25 cellular contexts compared by ENCODE assay signal in the genomic region with DNA sequence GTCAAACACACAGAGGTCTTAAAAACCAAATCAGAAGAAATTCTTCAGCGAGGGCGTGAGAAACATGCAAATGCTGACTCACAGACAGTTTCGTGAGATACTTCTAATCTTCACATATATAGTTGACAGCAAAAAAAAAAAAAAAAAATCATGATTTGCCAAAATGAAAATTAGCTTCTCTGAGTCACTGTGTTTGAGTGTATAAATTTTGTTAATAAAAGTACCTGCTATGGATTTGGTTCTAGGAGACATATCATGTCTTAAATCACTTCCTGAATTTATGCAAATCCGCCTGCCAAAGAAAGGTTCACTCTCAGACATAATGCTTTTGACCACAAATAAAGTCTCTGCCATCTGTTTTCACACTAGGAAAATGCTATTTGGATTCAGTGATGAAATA.
DNase-seq lines count a peak whose midpoint lies in the region; ATAC-seq and TF ChIP-seq lines count a peak whose summit lies in the region.
"Had no signal": no experiment of that assay in that cellular context is flagged by ENCODE, and none has a peak within 500 bp of the region (broad histone marks: within the 10 kb centered on the region; RNA-seq: fewer than 3 reads in every experiment).

No MANE protein-coding gene starts in this region.

- H3K9me2 ChIP-seq in DOHH2 (replicated peaks; ENCODE audit: control insufficient read depth, low read length), result no peaks in the 10 kb centered on the region
- no peaks in the 10 kb centered on the region for H3K9me2 ChIP-seq in hepatocyte (replicated peaks; ENCODE audit: insufficient read depth)

- no peak overlapping the region for H3K18ac ChIP-seq in mesendoderm (ENCODE audit: low read length)

- peaks cover 14% of the 10 kb centered on the region for H3K79me2 ChIP-seq in DOHH2 (ENCODE audit: control insufficient read depth, low read length)
- H3K79me2 ChIP-seq in OCI-LY3 (ENCODE audit: low read length), result peaks cover 10% of the 10 kb centered on the region; the same call in 1 of the 2 replicates
- no peaks in the 10 kb centered on the region for H3K79me2 ChIP-seq in mesendoderm (ENCODE audit: control insufficient read depth, insufficient read depth, low read length)
- H3K79me2 ChIP-seq in hepatocyte, result no peaks in the 10 kb centered on the region
- H3K79me2 ChIP-seq: parathyroid adenoma had no signal

- no peak for DNase-seq in mesendoderm
- DNase-seq in activated T-cell treated with anti-CD3 and anti-CD28 coated beads, Interleukin-2, amount 50 U/mL, for 4 hours, result no peak
- no peak for DNase-seq in hepatocyte (ENCODE audit: low spot score)
- DNase-seq: activated CD4-positive, alpha-beta T cell treated with anti-CD3 and anti-CD28 coated beads, Interleukin-2, amount 10 ng/mL, durations not matched to agents 7 days and 5 days; activated effector memory CD4-positive, alpha-beta T cell treated with anti-CD3 and anti-CD28 coated beads, Interleukin-2, amount 50 U/mL, for 16 hours; C1 segment of cervical spinal cord; colonic mucosa; GDM1; H9; head of caudate nucleus; left colon; midbrain; NCI-H1417; NCI-H82; PC-3; SHP77; stimulated activated naive B cell treated with anti-CD40 and anti-IgM and Interleukin-4, amounts not matched to agents 10 μg/mL and 1 μg/mL and 100 μg/mL, for 72 hours; T-cell had no signal

- no peak overlapping the region for H3K4ac ChIP-seq in mesendoderm (ENCODE audit: low read depth, low read length)

- no peak overlapping the region for H3K23ac ChIP-seq in mesendoderm (ENCODE audit: low read length)

- peaks cover 35% of the 10 kb centered on the region for H3K4me1 Mint-ChIP-seq in activated T-cell treated with anti-CD3 and anti-CD28 coated beads, Interleukin-2, amount 50 U/mL, for 4 hours (ENCODE audit: low read depth)
- H3K4me1 Mint-ChIP-seq: nephron had no signal

- ATAC-seq in GM18858 (IDR thresholded peaks at IDR 0.05; ENCODE audit: unreplicated experiment) (peak; percentile 16), HG03060 (IDR thresholded peaks at IDR 0.05; ENCODE audit: low read depth, unreplicated experiment) (peak; percentile 23), HG03139 (IDR thresholded peaks at IDR 0.05; ENCODE audit: unreplicated experiment) (no peak)
- ATAC-seq in activated T-cell treated with anti-CD3 and anti-CD28 coated beads, Interleukin-2, amount 50 U/mL, for 4 hours, result no peak
- ATAC-seq: left colon; PC-3; stimulated activated naive B cell treated with anti-CD40 and anti-IgM and Interleukin-4, amounts not matched to agents 10 μg/mL and 1 μg/mL and 100 μg/mL, for 72 hours; T-cell had no signal

- no peaks in the 10 kb centered on the region for H3K36me3 Mint-ChIP-seq in activated T-cell treated with anti-CD3 and anti-CD28 coated beads, Interleukin-2, amount 50 U/mL, for 4 hours (ENCODE audit: insufficient read depth)
- H3K36me3 Mint-ChIP-seq: T-cell had no signal

- no peak overlapping the region for H2AFZ ChIP-seq in OCI-LY3 (ENCODE audit: low read depth, low read length)
- no peak overlapping the region for H2AFZ ChIP-seq in hepatocyte
- H2AFZ ChIP-seq: parathyroid adenoma had no signal

- H3K36me3 ChIP-seq in DOHH2 (ENCODE audit: control insufficient read depth, low read length), result peaks cover 5% of the 10 kb centered on the region; the same call in 1 of the 2 replicates
- H3K36me3 ChIP-seq in OCI-LY3 (replicated peaks; ENCODE audit: low read depth, low read length), result peaks cover 4% of the 10 kb centered on the region
- no peaks in the 10 kb centered on the region for H3K36me3 ChIP-seq in mesendoderm (ENCODE audit: control insufficient read depth, insufficient read depth, low read length)
- no peaks in the 10 kb centered on the region for H3K36me3 ChIP-seq in hepatocyte (replicated peaks; ENCODE audit: insufficient read depth, low read depth)
- H3K36me3 ChIP-seq: colonic mucosa had no signal

- H3K4me3 Mint-ChIP-seq in activated T-cell treated with anti-CD3 and anti-CD28 coated beads, Interleukin-2, amount 50 U/mL, for 4 hours, result no peak overlapping the region
- H3K4me3 Mint-ChIP-seq: activated CD4-positive, alpha-beta T cell treated with anti-CD3 and anti-CD28 coated beads, Interleukin-2, amount 10 ng/mL, durations not matched to agents 7 days and 5 days; H9; nephron; T-cell had no signal

- H3K4me3 ChIP-seq in DOHH2 (ENCODE audit: low read length), result peak overlapping the region; percentile 8
- no peak overlapping the region for H3K4me3 ChIP-seq in OCI-LY3 (ENCODE audit: low read length)
- no peak overlapping the region for H3K4me3 ChIP-seq in mesendoderm (ENCODE audit: low read length)
- H3K4me3 ChIP-seq in hepatocyte, result no peak overlapping the region
- H3K4me3 ChIP-seq: colonic mucosa had no signal

- H4K8ac ChIP-seq in mesendoderm (ENCODE audit: low read depth, low read length), result no peak overlapping the region

- no peak for TF ChIP-seq CTCF in DOHH2 (IDR thresholded peaks at IDR 0.05; ENCODE audit: low read depth, low read length, poor library complexity, severe bottlenecking)
- no peak for TF ChIP-seq CTCF in OCI-LY3 (IDR thresholded peaks at IDR 0.05; ENCODE audit: low read depth, low read length)
- no peak for TF ChIP-seq CTCF in hepatocyte (IDR thresholded peaks at IDR 0.05; ENCODE audit: poor library complexity)

- no peak overlapping the region for H3K56ac ChIP-seq in mesendoderm (ENCODE audit: low read length)

- no peak overlapping the region for H2AK5ac ChIP-seq in mesendoderm (ENCODE audit: low read length)

- no peak overlapping the region for H4K5ac ChIP-seq in mesendoderm (ENCODE audit: low read length)

- H3K9me3 ChIP-seq in DOHH2 (ENCODE audit: control insufficient read depth, insufficient read depth, low read length) (no peaks in the 10 kb centered on the region), OCI-LY3 (ENCODE audit: insufficient read depth, low read length) (no peaks in the 10 kb centered on the region), hepatocyte (ENCODE audit: low read depth) (no peaks in the 10 kb centered on the region)
- H3K9me3 ChIP-seq: colonic mucosa had no signal

- H3K27me3 ChIP-seq in DOHH2 (ENCODE audit: control insufficient read depth, low read length), result no peaks in the 10 kb centered on the region
- H3K27me3 ChIP-seq in OCI-LY3 (ENCODE audit: low read depth, low read length), result no peaks in the 10 kb centered on the region
- no peaks in the 10 kb centered on the region for H3K27me3 ChIP-seq in mesendoderm (ENCODE audit: insufficient read depth, low read length, poor library complexity)
- peaks cover 10% of the 10 kb centered on the region for H3K27me3 ChIP-seq in hepatocyte
- H3K27me3 ChIP-seq: colonic mucosa had no signal

- no peak overlapping the region for H2BK15ac ChIP-seq in mesendoderm (replicated peaks; ENCODE audit: low read depth)

- H3K4me1 ChIP-seq in DOHH2 (ENCODE audit: control insufficient read depth, low read length) (peaks cover 56% of the 10 kb centered on the region), OCI-LY3 (ENCODE audit: low read length) (peaks cover 53% of the 10 kb centered on the region), mesendoderm (ENCODE audit: control insufficient read depth, low read depth, low read length) (no peaks in the 10 kb centered on the region), hepatocyte (ENCODE audit: insufficient read depth) (no peaks in the 10 kb centered on the region)
- H3K4me1 ChIP-seq: colonic mucosa, parathyroid adenoma had no signal

- H2BK120ac ChIP-seq in mesendoderm (ENCODE audit: low read depth, low read length), result no peak overlapping the region

- H3K4me2 ChIP-seq in DOHH2 (ENCODE audit: low read length) (peak overlapping the region; percentile 70), OCI-LY3 (ENCODE audit: low read length) (peak overlapping the region; percentile 87), mesendoderm (ENCODE audit: low read length) (no peak overlapping the region), hepatocyte (no peak overlapping the region)

- no CpG with 5 or more reads among the region's 4 CpGs for WGBS in mesendoderm (ENCODE audit: extremely low coverage, insufficient coverage, low lambda C conversion rate)
- 90% methylated on average over 4 of the region's 4 CpGs for WGBS in hepatocyte (ENCODE audit: low lambda C conversion rate, missing lambda C conversion rate)

- 0 out of 2 replicates have a peak, but pooled peaks cover 2% of the 10 kb centered on the region for H3F3A ChIP-seq in DOHH2 (ENCODE audit: control insufficient read depth, insufficient read depth)

- no peak overlapping the region for H2BK5ac ChIP-seq in mesendoderm (ENCODE audit: low read length)

- H4K20me1 ChIP-seq in DOHH2 (ENCODE audit: control insufficient read depth, insufficient read depth, low read depth, low read length), result no peaks in the 10 kb centered on the region
- no peaks in the 10 kb centered on the region for H4K20me1 ChIP-seq in OCI-LY3 (ENCODE audit: insufficient read depth, low read length)
- H4K20me1 ChIP-seq in hepatocyte (ENCODE audit: insufficient read depth, poor library complexity, severe bottlenecking), result no peaks in the 10 kb centered on the region

- H3K9ac ChIP-seq in OCI-LY3 (ENCODE audit: low read length) (no peak overlapping the region), mesendoderm (ENCODE audit: low read length) (no peak overlapping the region)
- H3K9ac ChIP-seq: parathyroid adenoma had no signal

- H3K9me3 Mint-ChIP-seq in activated T-cell treated with anti-CD3 and anti-CD28 coated beads, Interleukin-2, amount 50 U/mL, for 4 hours, result no peaks in the 10 kb centered on the region
- H3K9me3 Mint-ChIP-seq: activated CD4-positive, alpha-beta T cell treated with anti-CD3 and anti-CD28 coated beads, Interleukin-2, amount 10 ng/mL, durations not matched to agents 7 days and 5 days; H9; nephron; T-cell had no signal

- H3K79me1 ChIP-seq in mesendoderm (ENCODE audit: low read length), result no peaks in the 10 kb centered on the region

- no peak overlapping the region for H3K27ac ChIP-seq in DOHH2 (ENCODE audit: low read depth, low read length)
- no peak overlapping the region for H3K27ac ChIP-seq in OCI-LY3 (ENCODE audit: low read length)
- H3K27ac ChIP-seq in mesendoderm (ENCODE audit: low read depth, low read length), result no peak overlapping the region
- H3K27ac ChIP-seq in hepatocyte, result no peak overlapping the region
- H3K27ac ChIP-seq: colonic mucosa, parathyroid adenoma had no signal

- H3K27me3 Mint-ChIP-seq in activated T-cell treated with anti-CD3 and anti-CD28 coated beads, Interleukin-2, amount 50 U/mL, for 4 hours (ENCODE audit: low read depth), result no peaks in the 10 kb centered on the region
- H3K27me3 Mint-ChIP-seq: activated CD4-positive, alpha-beta T cell treated with anti-CD3 and anti-CD28 coated beads, Interleukin-2, amount 10 ng/mL, durations not matched to agents 7 days and 5 days; stimulated activated naive B cell treated with anti-CD40 and anti-IgM and Interleukin-4, amounts not matched to agents 10 μg/mL and 1 μg/mL and 100 μg/mL, for 72 hours; T-cell had no signal

Comparison
In these comparisons a context has a peak if more than half of its experiments do, and no peak if none do; other contexts are left out.
1. H3K4me2 ChIP-seq: peak in DOHH2 (single experiment) and OCI-LY3 (single experiment); none in mesendoderm (single experiment) and hepatocyte (single experiment).
2. ATAC-seq: peak in GM18858 (single experiment) and HG03060 (single experiment); none in HG03139 (single experiment) and activated T-cell treated with anti-CD3 and anti-CD28 coated beads, Interleukin-2, amount 50 U/mL, for 4 hours (0 of 2).